In genomic region chr12:45743247-45743646, GRCh38 we compare ENCODE assay signal across 18 cellular contexts.
"Had no signal": no experiment of that assay in that cellular context is flagged by ENCODE, and none has a peak within 500 bp of the region (broad histone marks: within the 10 kb centered on the region; RNA-seq: fewer than 3 reads in every experiment).

No MANE protein-coding gene starts in this region.

- H3K27me3 Mint-ChIP-seq: activated B cell treated with CpG ODN at 0.5 μM for 24 hours; brain; naive thymus-derived CD4-positive, alpha-beta T cell; stimulated activated memory B cell treated with anti-CD40 and anti-IgM and Interleukin-4, amounts not matched to agents 10 μg/mL and 1 μg/mL and 100 μg/mL, for 72 hours had no signal

- H3K27ac Mint-ChIP-seq: activated B cell treated with CpG ODN at 0.5 μM for 24 hours; brain; stimulated activated memory B cell treated with anti-CD40 and anti-IgM and Interleukin-4, amounts not matched to agents 10 μg/mL and 1 μg/mL and 100 μg/mL, for 72 hours had no signal

- H3K4me3 Mint-ChIP-seq: activated B cell treated with CpG ODN at 0.5 μM for 24 hours; brain; stimulated activated memory B cell treated with anti-CD40 and anti-IgM and Interleukin-4, amounts not matched to agents 10 μg/mL and 1 μg/mL and 100 μg/mL, for 72 hours had no signal

- DNase-seq: activated B cell treated with CpG ODN at 0.5 μM for 24 hours; activated CD4-positive, alpha-beta T cell treated with anti-CD3 and anti-CD28 coated beads, Interleukin-2, amount 50 U/mL, for 4 hours; activated naive CD4-positive, alpha-beta T cell; amniotic stem cell; cerebellar nuclear complex; dermis blood vessel endothelial cell; hypothalamus; kidney glomerular epithelial cell; naive thymus-derived CD4-positive, alpha-beta T cell; posterior cingulate gyrus; right cardiac atrium; SK-N-SH; substantia nigra; transverse colon had no signal

- H3K9me3 ChIP-seq: neutrophil had no signal

- H3K36me3 ChIP-seq: transverse colon had no signal

- ATAC-seq: naive thymus-derived CD4-positive, alpha-beta T cell; right cardiac atrium; stimulated activated memory B cell treated with anti-CD40 and anti-IgM and Interleukin-4, amounts not matched to agents 10 μg/mL and 1 μg/mL and 100 μg/mL, for 72 hours had no signal

- H3K4me3 ChIP-seq: lung, transverse colon had no signal
